In genomic region chr22:42270512-42271190, GRCh38 we compare ENCODE assay signal across 8 cellular contexts. TPM values are rescaled to one million over a fixed set of nuclear protein-coding genes. Genes with fewer than 3 reads are reported as not detected.
DNase-seq lines count a peak whose midpoint lies in the region; ATAC-seq, FAIRE-seq and TF ChIP-seq lines count a peak whose summit lies in the region.

Gene TCF20, minus strand, starts transcription at chr22:42270653. Its CDS starts 55,348 bp downstream, at chr22:42215305.

- POLR2A ChIA-PET in A549 (lab: Yijun Ruan, JAX) = no interaction called here
- POLR2A ChIA-PET in activated CD4-positive, alpha-beta T cell treated with anti-CD3 and anti-CD28 coated beads, Interleukin-2, amount 10 ng/mL, durations not matched to agents 7 days and 5 days (lab: Charles Lee) = no interaction called here

- CTCF ChIA-PET in A549 (lab: Yijun Ruan, JAX) = interaction anchor here (1.0 kb wide), 1 partner anchor 100 kb away, joined by 3 read pairs; no protein-coding TSS in a partner anchor
- CTCF ChIA-PET in activated CD4-positive, alpha-beta T cell treated with anti-CD3 and anti-CD28 coated beads, Interleukin-2, amount 10 ng/mL, durations not matched to agents 7 days and 5 days (lab: Charles Lee) = interaction anchor here (1.2 kb wide), 1 partner anchor 10 kb away, joined by 3 read pairs; no protein-coding TSS in a partner anchor

- H3K27ac ChIP-seq in A549 (peak within 1 kb of the TSS; percentile 82 to 98), left lung (peak within 1 kb of the TSS; percentile 74 to 84)

- TF ChIP-seq EP300 in A549 (IDR thresholded peaks at IDR 0.05) = no peak

- H3K4me3 ChIP-seq in A549 = peak within 1 kb of the TSS; percentile 86
- H3K4me3 ChIP-seq in left lung = peak within 1 kb of the TSS; percentile 100

- no peaks in the 10 kb centered on the region for H3K36me3 ChIP-seq in left lung

- no peak for FAIRE-seq in A549 (lab: Jason Lieb, UNC)

- 0% methylated on average over 2 of the region's 90 CpGs for WGBS in A549 (ENCODE audit: missing lambda C conversion rate)

- H3K4me2 ChIP-seq in A549 = peak within 1 kb of the TSS; percentile 97

- H3K27ac Mint-ChIP-seq in activated CD4-positive, alpha-beta T cell treated with anti-CD3 and anti-CD28 coated beads, Interleukin-2, amount 10 ng/mL, durations not matched to agents 7 days and 5 days = peak within 1 kb of the TSS; percentile 87

- ATAC-seq in A549 (peak; percentile 53 to 80), HG03066 (IDR thresholded peaks at IDR 0.05; ENCODE audit: low read depth, unreplicated experiment) (peak; percentile 50), left lung (peak; percentile 71)

- no peaks in the 10 kb centered on the region for H3K9me3 Mint-ChIP-seq in activated CD4-positive, alpha-beta T cell treated with anti-CD3 and anti-CD28 coated beads, Interleukin-2, amount 10 ng/mL, durations not matched to agents 7 days and 5 days

- TF ChIP-seq POLR2A in A549 (IDR thresholded peaks at IDR 0.05; ENCODE audit: low read length) (peak; percentile 20), GM18526 (IDR thresholded peaks at IDR 0.05; ENCODE audit: extremely low read depth, insufficient read length) (peak; percentile 70)

- intact Hi-C loops in left lung (cut with DNase I) = no loop called here

- TF ChIP-seq CTCF in A549 (IDR thresholded peaks at IDR 0.05) (no peak), left lung (IDR thresholded peaks at IDR 0.05) (no peak)

- H3K27me3 Mint-ChIP-seq in activated CD4-positive, alpha-beta T cell treated with anti-CD3 and anti-CD28 coated beads, Interleukin-2, amount 10 ng/mL, durations not matched to agents 7 days and 5 days = no peaks in the 10 kb centered on the region

- DNase-seq in A549 (ENCODE audit: low read depth in 1 of 2, low spot score in 1 of 2) = peak; percentile 51 to 74
- peak; percentile 21 for DNase-seq in NCI-H446 treated with DMSO at 0.1 percent for 48 hours (lab: John Stamatoyannopoulos, UW)
- peak; percentile 81 for DNase-seq in activated CD4-positive, alpha-beta T cell treated with anti-CD3 and anti-CD28 coated beads, Interleukin-2, amount 10 ng/mL, durations not matched to agents 7 days and 5 days
- DNase-seq in dedifferentiated amniotic fluid mesenchymal stem cell (ENCODE audit: extremely low spot score) = peak; percentile 63
- peak; percentile 82 to 94 for DNase-seq in left lung
- peak; percentile 66 for DNase-seq in stimulated activated CD4-positive, alpha-beta T cell treated with anti-CD3 and anti-CD28 coated beads, Interleukin-2, amount 100 ng/mL, for 4 hours (ENCODE audit: low read depth)

- H3K4me1 Mint-ChIP-seq in activated CD4-positive, alpha-beta T cell treated with anti-CD3 and anti-CD28 coated beads, Interleukin-2, amount 10 ng/mL, durations not matched to agents 7 days and 5 days = peaks cover 33% of the 10 kb centered on the region

- H3K4me1 ChIP-seq in A549 (peaks cover 10% of the 10 kb centered on the region), left lung (peaks cover 0 to 27% of the 10 kb centered on the region in 2 donors)

- TF ChIP-seq RAD21 in A549 (conservative IDR thresholded peaks at IDR 0.05 in 1 of 2, IDR thresholded peaks at IDR 0.05 in 1 of 2) = no peak

- no peaks in the 10 kb centered on the region for H3K27me3 ChIP-seq in left lung

- H3K9me3 ChIP-seq in A549 = no peaks in the 10 kb centered on the region
- no peaks in the 10 kb centered on the region for H3K9me3 ChIP-seq in left lung

- H3K36me3 Mint-ChIP-seq in activated CD4-positive, alpha-beta T cell treated with anti-CD3 and anti-CD28 coated beads, Interleukin-2, amount 10 ng/mL, durations not matched to agents 7 days and 5 days (ENCODE audit: low read depth) = peaks cover 9% of the 10 kb centered on the region

- H3K4me3 Mint-ChIP-seq in activated CD4-positive, alpha-beta T cell treated with anti-CD3 and anti-CD28 coated beads, Interleukin-2, amount 10 ng/mL, durations not matched to agents 7 days and 5 days = peak within 1 kb of the TSS; percentile 93

TF ChIP-seq in A549, 52 proteins besides CTCF, POLR2A, EP300 and RAD21:
- peak; percentile 35; the same call in 1 of the 2 replicates for TF ChIP-seq PHF8 (IDR thresholded peaks at IDR 0.05; ENCODE audit: borderline replicate concordance, low read depth)
- no peak for TF ChIP-seq JUNB (IDR thresholded peaks at IDR 0.05)
- no peak for TF ChIP-seq MAFK (IDR thresholded peaks at IDR 0.05; ENCODE audit: partially characterized antibody)
- TF ChIP-seq E2F6 (IDR thresholded peaks at IDR 0.05; ENCODE audit: borderline replicate concordance, low read depth) = peak; percentile 75
- 0 out of 5 replicates have a peak, but pooled peaks of 1 of the 2 experiments have one; percentile 25 for TF ChIP-seq JUN (IDR thresholded peaks at IDR 0.05)
- TF ChIP-seq CEBPB (IDR thresholded peaks at IDR 0.05) = no peak
- TF ChIP-seq KDM5A (IDR thresholded peaks at IDR 0.05) = no peak
- TF ChIP-seq HOXB13 (CRISPR knock-in tag; IDR thresholded peaks at IDR 0.05; ENCODE audit: low read depth) = no peak
- TF ChIP-seq RCOR1 (IDR thresholded peaks at IDR 0.05; ENCODE audit: low read depth, low read length) = no peak
- peak; percentile 68 for TF ChIP-seq MAX (IDR thresholded peaks at IDR 0.05)
- no peak for TF ChIP-seq FOSL2 (IDR thresholded peaks at IDR 0.05)
- TF ChIP-seq FOSL2 (CRISPR knock-in tag; IDR thresholded peaks at IDR 0.05) = no peak
- TF ChIP-seq TP53 (CRISPR knock-in tag; IDR thresholded peaks at IDR 0.05) = no peak
- TF ChIP-seq FOXS1 (CRISPR knock-in tag; IDR thresholded peaks at IDR 0.05) = no peak

RNA-seq across cellular contexts. Expression of gene TCF20, which starts in this region (rescaled TPM):
- polyA plus RNA-seq in A549 (2011; rRNA removed) (16.5 and 17.1 TPM in 2 replicates), A549 (2017; fragmentation: RNase III; extraction: RNeasy Plus Mini Kit Qiagen cat#74134 plus additional on column Dnase treatment) (11.6 to 12.5 TPM (median 11.9 TPM) in 3 replicates)
- polyA plus RNA-seq in A549 (2012; cell fraction: cytosol; rRNA removed) = 10.3 and 11.9 TPM in 2 replicates
- 9.3 and 10.9 TPM in 2 replicates for polyA plus RNA-seq in A549 (2012; cell fraction: nucleus; rRNA removed)
- polyA minus RNA-seq in A549 (2011; rRNA and poly(A)+ RNA removed) = 50.8 and 59.5 TPM in 2 replicates
- 10 to 100 TPM; 82.1 to 87.1 TPM for total RNA-seq in activated CD4-positive, alpha-beta T cell treated with anti-CD3 and anti-CD28 coated beads, Interleukin-2, amount 10 ng/mL, durations not matched to agents 7 days and 5 days
- 10 to 100 TPM; 35.0 to 41.3 TPM for total RNA-seq in left lung

Comparison
In these comparisons a context has a peak if more than half of its experiments do, and no peak if none do; other contexts are left out.
1. Peak in every context shown above with its lines: DNase-seq, ATAC-seq, H3K4me3 ChIP-seq and H3K27ac ChIP-seq.
2. DNase-seq: peak in every context shown above with its lines; median percentile 88 in left lung; 81 in activated CD4-positive, alpha-beta T cell treated with anti-CD3 and anti-CD28 coated beads, Interleukin-2, amount 10 ng/mL, durations not matched to agents 7 days and 5 days; 66 in stimulated activated CD4-positive, alpha-beta T cell treated with anti-CD3 and anti-CD28 coated beads, Interleukin-2, amount 100 ng/mL, for 4 hours; 63 in dedifferentiated amniotic fluid mesenchymal stem cell; 62 in A549; 21 in NCI-H446 treated with DMSO at 0.1 percent for 48 hours.